In the genomic region with DNA sequence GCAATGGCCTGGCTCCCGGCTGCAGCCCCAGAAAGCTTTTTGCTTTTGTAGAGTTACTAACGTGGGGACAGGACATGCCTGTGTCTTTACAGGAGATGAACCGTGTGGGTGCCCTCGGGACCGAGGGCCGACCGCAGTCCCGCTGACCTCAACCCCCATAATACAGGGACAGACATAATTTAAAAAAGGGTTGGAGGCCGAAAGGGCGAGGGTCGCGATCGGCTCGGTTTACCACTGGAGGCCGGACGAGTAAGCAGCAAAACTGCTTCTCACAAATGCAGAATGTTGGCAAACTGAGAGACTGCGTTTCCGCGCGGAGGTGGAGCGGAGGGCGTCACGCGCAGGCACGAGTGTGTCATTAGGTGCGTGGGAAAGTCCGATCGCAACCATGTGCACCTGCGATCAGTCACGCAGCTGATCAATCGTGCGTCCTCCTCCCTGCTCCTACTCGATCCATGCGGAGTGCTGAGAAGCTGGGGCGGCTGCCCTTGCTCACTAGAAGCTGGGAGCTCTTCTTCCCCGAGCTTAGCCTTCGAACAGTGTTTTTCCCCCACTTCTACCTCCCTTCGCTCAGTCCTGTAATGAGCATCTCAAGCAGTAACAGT, we compare ENCODE assay signal across 13 cellular contexts. TPM values are rescaled to one million over a fixed set of nuclear protein-coding genes. Genes with fewer than 3 reads are reported as not detected.
DNase-seq lines count a peak whose midpoint lies in the region; FAIRE-seq and TF ChIP-seq lines count a peak whose summit lies in the region.
"Not testable (repeated sequence)": the region's sequence is repeated elsewhere in the genome, so short reads cannot be mapped to it uniquely, and the experiment has no call there.
"Had no signal": no experiment of that assay in that cellular context is flagged by ENCODE, and none has a peak within 500 bp of the region (broad histone marks: within the 10 kb centered on the region; RNA-seq: fewer than 3 reads in every experiment).

No MANE protein-coding gene starts in this region.

- DNase-seq in Daoy (ENCODE audit: low read depth) = peak; percentile 15
- DNase-seq in GM18507 (ENCODE audit: extremely low spot score, insufficient read length, low read depth); bronchial epithelial cell (ENCODE audit: low read depth); urothelium cell line (ENCODE audit: low spot score): not testable (repeated sequence)
- peak; percentile 64 for DNase-seq in posterior vena cava (ENCODE audit: low spot score)

- not testable (repeated sequence) for H3K4me3 ChIP-seq in bronchial epithelial cell (ENCODE audit: low read depth, low read length)

- FAIRE-seq in GM18507 (lab: Jason Lieb, UNC) (peak; percentile 26), bronchial epithelial cell (lab: Jason Lieb, UNC) (peak; percentile 55), urothelium cell line (lab: Jason Lieb, UNC) (peak; percentile 81)

- TF ChIP-seq CTCF in bronchial epithelial cell (IDR thresholded peaks at IDR 0.05; ENCODE audit: insufficient read depth, low read length, severe bottlenecking) = not testable (repeated sequence)

- intact Hi-C loops in posterior vena cava (cut with DNase I) = not testable (repeated sequence)

- not testable (repeated sequence) for H3K27me3 ChIP-seq in bronchial epithelial cell (ENCODE audit: control insufficient read depth, insufficient read depth, low read length)

- not testable (repeated sequence) for H3K36me3 ChIP-seq in bronchial epithelial cell (ENCODE audit: control insufficient read depth, insufficient read depth, low read length)

RNA-seq across cellular contexts. Expression of gene OR2T2, which starts 11.5 kb away (rescaled TPM):
- total RNA-seq in Daoy (2014; rRNA removed; shearing (Covaris generic)) = not detected in 2 replicates
- total RNA-seq in bronchial epithelial cell = not detected in 2 replicates
- total RNA-seq in posterior vena cava = not detected
- total RNA-seq: A172; Caco-2; Calu3; CD4-positive, alpha-beta T cell; CD8-positive, alpha-beta T cell; G401 had no signal

RNA-seq across cellular contexts. Expression of gene OR2T1, which starts 31.1 kb away (rescaled TPM):
- not detected in 2 replicates for total RNA-seq in Daoy (2014; rRNA removed; shearing (Covaris generic))
- total RNA-seq in bronchial epithelial cell (not detected in 2 replicates), posterior vena cava (not detected)
- total RNA-seq: A172; B cell; Caco-2; Calu3; CD4-positive, alpha-beta T cell; CD8-positive, alpha-beta T cell; G401; GM12878 had no signal

RNA-seq across cellular contexts. Expression of gene OR2T3, which starts 39.2 kb away (rescaled TPM):
- total RNA-seq in Daoy (2014; rRNA removed; shearing (Covaris generic)) = not detected in 2 replicates
- total RNA-seq in bronchial epithelial cell = not detected in 2 replicates
- total RNA-seq in posterior vena cava = not detected
- total RNA-seq: A172; Caco-2; Calu3; CD4-positive, alpha-beta T cell; CD8-positive, alpha-beta T cell; G401 had no signal

RNA-seq across cellular contexts. Expression of gene OR2T5, which starts 54.5 kb away (rescaled TPM):
- total RNA-seq in Daoy (2014; rRNA removed; shearing (Covaris generic)) = not detected in 2 replicates
- not detected in 2 replicates for total RNA-seq in bronchial epithelial cell
- total RNA-seq in posterior vena cava = not detected
- total RNA-seq: A172; B cell; Caco-2; Calu3; CD4-positive, alpha-beta T cell; CD8-positive, alpha-beta T cell; G401 had no signal

RNA-seq across cellular contexts. Expression of gene OR2T6, which starts 58.4 kb away (rescaled TPM):
- not detected in 2 replicates for total RNA-seq in Daoy (2014; rRNA removed; shearing (Covaris generic))
- total RNA-seq in bronchial epithelial cell = not detected in 2 replicates
- not detected for total RNA-seq in posterior vena cava
- total RNA-seq: A172; B cell; Caco-2; Calu3; CD4-positive, alpha-beta T cell; CD8-positive, alpha-beta T cell; G401; GM12878 had no signal
